ENCODE assay signal across 7 cellular contexts in genomic region chr2:84169871-84170270, GRCh38.
"Had no signal": no experiment of that assay in that cellular context is flagged by ENCODE, and none has a peak within 500 bp of the region (broad histone marks: within the 10 kb centered on the region; RNA-seq: fewer than 3 reads in every experiment).

No MANE protein-coding gene starts in this region.

- DNase-seq: GM23248, GOT3, H7, HFFc6, IMR-90 had no signal

- H3K27ac ChIP-seq: GM23248 had no signal

- H2AFZ ChIP-seq: GM23248 had no signal

- H3K4me3 ChIP-seq: GM23248, HAP-1, K562 had no signal

- H3K9me3 ChIP-seq: HAP-1 had no signal

- H3K9ac ChIP-seq: GM23248 had no signal

- H3K36me3 ChIP-seq: HAP-1 had no signal
